31 cellular contexts compared by ENCODE assay signal in genomic region chr5:1197876-1198666, GRCh38. TPM values are rescaled to one million over a fixed set of nuclear protein-coding genes. Genes with fewer than 3 reads are reported as not detected.
"Had no signal": no experiment of that assay in that cellular context is flagged by ENCODE, and none has a peak within 500 bp of the region (broad histone marks: within the 10 kb centered on the region; RNA-seq: fewer than 3 reads in every experiment).

No MANE protein-coding gene starts in this region.

- H3K4me3 Mint-ChIP-seq: endodermal cell; naive thymus-derived CD4-positive, alpha-beta T cell; nephron progenitor cell; stimulated activated naive B cell treated with anti-CD40 and anti-IgM and Interleukin-4, amounts not matched to agents 10 μg/mL and 1 μg/mL and 100 μg/mL, for 72 hours had no signal

- H3K4me1 Mint-ChIP-seq: endodermal cell; naive thymus-derived CD4-positive, alpha-beta T cell; stimulated activated naive B cell treated with anti-CD40 and anti-IgM and Interleukin-4, amounts not matched to agents 10 μg/mL and 1 μg/mL and 100 μg/mL, for 72 hours had no signal

- DNase-seq: effector CD4-positive, alpha-beta T cell; endodermal cell; foreskin melanocyte; hypothalamus; kidney glomerular epithelial cell; left ventricle myocardium superior; mesendoderm; naive thymus-derived CD4-positive, alpha-beta T cell; nephron progenitor cell; spleen; stimulated activated CD4-positive, alpha-beta T cell treated with anti-CD3 and anti-CD28 coated beads, Interleukin-15, amount 100 ng/mL, for 24 hours; stimulated activated CD4-positive, alpha-beta T cell treated with anti-CD3 and anti-CD28 coated beads, Interleukin-1b, Interleukin-23, amount 100 ng/mL, for 48 hours; stimulated activated CD4-positive, alpha-beta T cell treated with anti-CD3 and anti-CD28 coated beads, Interleukin-4, amount 100 ng/mL, for 4 hours; stimulated activated naive B cell treated with anti-CD40 and anti-IgM and Interleukin-4, amounts not matched to agents 10 μg/mL and 1 μg/mL and 100 μg/mL, for 72 hours; stomach; substantia nigra; transverse colon had no signal

- H3K9me3 Mint-ChIP-seq: endodermal cell; nephron progenitor cell; stimulated activated naive B cell treated with anti-CD40 and anti-IgM and Interleukin-4, amounts not matched to agents 10 μg/mL and 1 μg/mL and 100 μg/mL, for 72 hours had no signal

- H3K27ac ChIP-seq: coronary artery, heart left ventricle, parathyroid adenoma, prostate gland, spleen, stomach, thoracic aorta, transverse colon had no signal

- H3K9me3 ChIP-seq: prostate gland, spleen, stomach, thoracic aorta, transverse colon had no signal

- ATAC-seq: heart left ventricle; left ventricle myocardium superior; naive thymus-derived CD4-positive, alpha-beta T cell; sciatic nerve; stimulated activated naive B cell treated with anti-CD40 and anti-IgM and Interleukin-4, amounts not matched to agents 10 μg/mL and 1 μg/mL and 100 μg/mL, for 72 hours had no signal

- H3K4me3 ChIP-seq: coronary artery, heart left ventricle, prostate gland, spleen, stomach, thoracic aorta, transverse colon had no signal

- H3K27ac Mint-ChIP-seq: endodermal cell; naive thymus-derived CD4-positive, alpha-beta T cell; nephron progenitor cell; stimulated activated naive B cell treated with anti-CD40 and anti-IgM and Interleukin-4, amounts not matched to agents 10 μg/mL and 1 μg/mL and 100 μg/mL, for 72 hours had no signal

- H3K36me3 ChIP-seq: heart left ventricle, prostate gland, spleen, stomach, thoracic aorta, transverse colon had no signal

- H3K4me1 ChIP-seq: heart left ventricle, parathyroid adenoma, prostate gland, spleen had no signal

- H3K36me3 Mint-ChIP-seq: naive thymus-derived CD4-positive, alpha-beta T cell; stimulated activated naive B cell treated with anti-CD40 and anti-IgM and Interleukin-4, amounts not matched to agents 10 μg/mL and 1 μg/mL and 100 μg/mL, for 72 hours had no signal

RNA-seq across cellular contexts. Expression of gene SLC6A19, which starts 3.3 kb away (rescaled TPM):
- total RNA-seq: dermis microvascular lymphatic vessel endothelial cell; heart left ventricle; left ventricle myocardium superior; lung microvascular endothelial cell; mononuclear cell; naive thymus-derived CD4-positive, alpha-beta T cell; omental fat pad; renal cortical epithelial cell; thoracic aorta; ureter had no signal

RNA-seq across cellular contexts. Expression of gene SLC6A18, which starts 27.1 kb away (rescaled TPM):
- total RNA-seq: cerebellum; dermis microvascular lymphatic vessel endothelial cell; endodermal cell; heart left ventricle; left ventricle myocardium superior; lung microvascular endothelial cell; mononuclear cell; naive thymus-derived CD4-positive, alpha-beta T cell; omental fat pad; prostate gland; renal cortical epithelial cell; sciatic nerve; skeletal muscle tissue; spleen; stomach; thoracic aorta; transverse colon; ureter had no signal
